ENCODE assay signal across 8 cellular contexts in genomic region chr12:120261951-120262851, GRCh38. TPM values are rescaled to one million over a fixed set of nuclear protein-coding genes. Genes with fewer than 3 reads are reported as not detected.
DNase-seq lines count a peak whose midpoint lies in the region; ATAC-seq, FAIRE-seq and TF ChIP-seq lines count a peak whose summit lies in the region.
"Had no signal": no experiment of that assay in that cellular context is flagged by ENCODE, and none has a peak within 500 bp of the region (broad histone marks: within the 10 kb centered on the region; RNA-seq: fewer than 3 reads in every experiment).

No MANE protein-coding gene starts in this region.

- 85% methylated on average over 6 of the region's 10 CpGs for WGBS in HepG2 (ENCODE audit: low lambda C conversion rate)

- H3K9me3 ChIP-seq in BLaER1: no peaks in the 10 kb centered on the region
- H3K9me3 ChIP-seq in HepG2 (ENCODE audit: low read length): no peaks in the 10 kb centered on the region

- no peaks in the 10 kb centered on the region for H3K9me3 Mint-ChIP-seq in activated CD4-positive, alpha-beta memory T cell treated with anti-CD3 and anti-CD28 coated beads for 36 hours

- TF ChIP-seq CTCF in HepG2 (CRISPR knock-in tag; IDR thresholded peaks at IDR 0.05): no peak

- TF ChIP-seq EP300 in HepG2 (IDR thresholded peaks at IDR 0.05; ENCODE audit: low read depth in 2 of 2, low read length in 2 of 2) (no peak), HepG2 (CRISPR knock-in tag; IDR thresholded peaks at IDR 0.05; ENCODE audit: borderline replicate concordance) (no peak)

- CTCF ChIA-PET in activated CD4-positive, alpha-beta memory T cell treated with anti-CD3 and anti-CD28 coated beads for 36 hours (lab: Charles Lee): interaction anchor here (1.1 to 11.4 kb wide), 6 partner anchors 10 to 61 kb away, joined by 4 to 614 read pairs (median 22); partner anchors contain the start of genes RNU4-2 and RPLP0
- CTCF ChIA-PET in HepG2 (lab: Yijun Ruan, JAX; ENCODE audit: low intra/inter-chr PET ratio, low total read pairs): no interaction called here

- peak overlapping the region; percentile 66 for H3K27ac Mint-ChIP-seq in activated CD4-positive, alpha-beta memory T cell treated with anti-CD3 and anti-CD28 coated beads for 36 hours

- FAIRE-seq in HepG2 (lab: Jason Lieb, UNC): no peak
- FAIRE-seq: endometrium, GM18507 had no signal

- H3K4me3 Mint-ChIP-seq in activated CD4-positive, alpha-beta memory T cell treated with anti-CD3 and anti-CD28 coated beads for 36 hours: peak overlapping the region; percentile 80

- peak; percentile 54 for DNase-seq in activated CD4-positive, alpha-beta memory T cell treated with anti-CD3 and anti-CD28 coated beads for 36 hours
- DNase-seq in HepG2 (ENCODE audit: low spot score) (no peak), retina (no peak), NCI-H1092 (lab: John Stamatoyannopoulos, UW) (no peak), NCI-H446 (lab: John Stamatoyannopoulos, UW) (no peak)

- no peak overlapping the region for H3K27ac ChIP-seq in BLaER1
- peak overlapping the region; percentile 13 for H3K27ac ChIP-seq in HepG2 (ENCODE audit: extremely low read length, insufficient read depth, low read length)

- no peak for ATAC-seq in HepG2

- H3K4me1 Mint-ChIP-seq in activated CD4-positive, alpha-beta memory T cell treated with anti-CD3 and anti-CD28 coated beads for 36 hours (ENCODE audit: low read depth): peaks cover 65% of the 10 kb centered on the region

- H4K20me1 ChIP-seq in BLaER1: peaks cover 70% of the 10 kb centered on the region
- H4K20me1 ChIP-seq in HepG2 (ENCODE audit: insufficient read depth, low read length): peaks cover 3% of the 10 kb centered on the region; the same call in 1 of the 2 replicates

- H3K27me3 Mint-ChIP-seq in activated CD4-positive, alpha-beta memory T cell treated with anti-CD3 and anti-CD28 coated beads for 36 hours: no peaks in the 10 kb centered on the region

- no peak overlapping the region for H2AFZ ChIP-seq in HepG2 (ENCODE audit: low read length)

- TF ChIP-seq RAD21 in HepG2 (CRISPR knock-in tag; IDR thresholded peaks at IDR 0.05): no peak

- peak overlapping the region; percentile 93 for H3K4me2 ChIP-seq in BLaER1
- peak overlapping the region; percentile 85 for H3K4me2 ChIP-seq in HepG2 (ENCODE audit: low read depth, low read length)

- POLR2A ChIA-PET in activated CD4-positive, alpha-beta memory T cell treated with anti-CD3 and anti-CD28 coated beads for 36 hours (lab: Charles Lee): interaction anchor here (0.6 to 3.3 kb wide), 11 partner anchors 12 to 282 kb away, joined by 3 to 26 read pairs (median 4); partner anchors contain the start of genes COX6A1, RNU4-1, RNU4-2 and RPLP0
- POLR2A ChIA-PET in HepG2 (lab: Yijun Ruan, JAX): interaction anchor here (0.6 to 13.4 kb wide), 7 partner anchors 23 to 145 kb away, joined by 3 to 265 read pairs (median 10); partner anchors contain the start of genes RAB35, RNU4-1, RNU4-2 and RPLP0

- intact Hi-C loops in activated CD4-positive, alpha-beta memory T cell treated with anti-CD3 and anti-CD28 coated beads for 36 hours (cut with micrococcal nuclease): loop anchor here (1.0 to 5.0 kb wide), 2 partner anchors 10 to 145 kb away; partner anchors contain the start of gene RAB35
- intact Hi-C loops in HepG2 (cut with micrococcal nuclease; ENCODE audit: unreplicated experiment): no loop called here

- H3K79me2 ChIP-seq in HepG2 (ENCODE audit: insufficient read depth, low read length): peaks cover 59% of the 10 kb centered on the region

- H3K4me1 ChIP-seq in BLaER1: peaks cover 41% of the 10 kb centered on the region
- peaks cover 90% of the 10 kb centered on the region for H3K4me1 ChIP-seq in HepG2 (ENCODE audit: insufficient read depth, low read length)

- no peak for TF ChIP-seq POLR2A in HepG2 (IDR thresholded peaks at IDR 0.05; ENCODE audit: insufficient read depth in 1 of 2, low read depth in 2 of 2, low read length in 2 of 2)

- in situ Hi-C loops in HepG2 (cut with HindIII; ENCODE audit: extremely low pct_ligation_motif_present, low pct_unique_long_range_greater_than_20kb): loop anchor here (10.0 kb wide), 1 partner anchor 47 kb away; no protein-coding TSS in a partner anchor

- H3K9ac ChIP-seq in BLaER1 (peak overlapping the region; percentile 15; the same call in 1 of the 2 replicates), HepG2 (ENCODE audit: insufficient read depth, low read depth, low read length) (no peak overlapping the region)

- H3K36me3 ChIP-seq in BLaER1 (no peaks in the 10 kb centered on the region), HepG2 (replicated peaks in 1 of 2; ENCODE audit: control insufficient read depth in 1 of 2, insufficient read depth in 2 of 2, low read length in 2 of 2) (no peaks in the 10 kb centered on the region; a peak in 2 of 5 replicates)

- BruUV-seq in HepG2 (replicated peaks; lab: Mats Ljungman, UMichigan): no TSS peak

- H3K4me3 ChIP-seq in BLaER1: no peak overlapping the region
- H3K4me3 ChIP-seq in HepG2 (replicated peaks in 1 of 3; ENCODE audit: insufficient read depth in 1 of 3, low read depth in 2 of 3, low read length in 3 of 3): peak overlapping the region in 1 of 3 experiments; percentile 45; a peak in 2 of 6 replicates

- no peaks in the 10 kb centered on the region for H3K36me3 Mint-ChIP-seq in activated CD4-positive, alpha-beta memory T cell treated with anti-CD3 and anti-CD28 coated beads for 36 hours

- peaks cover 7% of the 10 kb centered on the region; the same call in 1 of the 2 replicates for H3K27me3 ChIP-seq in BLaER1
- H3K27me3 ChIP-seq in HepG2 (ENCODE audit: control insufficient read depth in 1 of 2, insufficient read depth in 2 of 2, low read length in 2 of 2): no peaks in the 10 kb centered on the region

RNA-seq across cellular contexts. Expression of gene PXN, which starts 3.3 kb away (rescaled TPM):
- total RNA-seq in activated CD4-positive, alpha-beta memory T cell treated with anti-CD3 and anti-CD28 coated beads for 36 hours: 10 to 100 TPM; 74.0 to 75.0 TPM
- 13.6 and 14.2 TPM in 2 replicates for total RNA-seq in HepG2 (2016; rRNA removed; fragmentation: Illumina TruSeq; extraction: Trizol)
- 2.8 and 2.9 TPM in 2 replicates for total RNA-seq in HepG2 (2016; cell fraction: cytosol; rRNA removed; fragmentation: Illumina TruSeq; extraction: Trizol; ENCODE audit: low read depth)
- 10.2 and 11.3 TPM in 2 replicates for total RNA-seq in HepG2 (2016; cell fraction: insoluble cytoplasmic fraction; rRNA removed; fragmentation: Illumina TruSeq; extraction: Trizol)
- 10.5 and 13.4 TPM in 2 replicates for total RNA-seq in HepG2 (2016; cell fraction: membrane; rRNA removed; fragmentation: Illumina TruSeq; extraction: Trizol)
- total RNA-seq in HepG2 (2016; cell fraction: nucleus; rRNA removed; fragmentation: Illumina TruSeq; extraction: Trizol): 10.6 and 14.0 TPM in 2 replicates
- polyA plus RNA-seq in HepG2 (2011; rRNA removed): 13.9 and 14.2 TPM in 2 replicates
- polyA plus RNA-seq in HepG2 (2011; cell fraction: cytosol; rRNA removed): 5.8 and 6.3 TPM in 2 replicates
- 34.5 and 43.7 TPM in 2 replicates for polyA plus RNA-seq in HepG2 (2011; cell fraction: nucleus; rRNA removed)
- 18.0 and 21.4 TPM in 2 replicates for polyA plus RNA-seq in HepG2 (2012)
- polyA plus RNA-seq in HepG2 (2016; cell fraction: cytosol; fragmentation: Illumina TruSeq; extraction: Trizol; ENCODE audit: low read depth): 3.3 and 3.4 TPM in 2 replicates
- 20.0 and 28.0 TPM in 2 replicates for polyA plus RNA-seq in HepG2 (2016; cell fraction: insoluble cytoplasmic fraction; fragmentation: Illumina TruSeq; extraction: Trizol; ENCODE audit: low read depth)
- 14.1 and 14.2 TPM in 2 replicates for polyA plus RNA-seq in HepG2 (2016; cell fraction: membrane; fragmentation: Illumina TruSeq; extraction: Trizol; ENCODE audit: low read depth)
- polyA plus RNA-seq in HepG2 (2016; cell fraction: nucleus; fragmentation: Illumina TruSeq; extraction: Trizol; ENCODE audit: insufficient read depth, low read depth): 43.9 and 49.3 TPM in 2 replicates
- 26.4 and 40.4 TPM in 2 replicates for polyA minus RNA-seq in HepG2 (2011; rRNA and poly(A)+ RNA removed; ENCODE audit: low replicate concordance)
- polyA minus RNA-seq in HepG2 (2011; cell fraction: cytosol; rRNA and poly(A)+ RNA removed): 6.4 and 8.2 TPM in 2 replicates
- 10.3 and 10.7 TPM in 2 replicates for polyA minus RNA-seq in HepG2 (2011; cell fraction: nucleus; rRNA and poly(A)+ RNA removed)

RNA-seq across cellular contexts. Expression of gene RNU4-2, which starts 29.5 kb away (rescaled TPM):
- total RNA-seq in activated CD4-positive, alpha-beta memory T cell treated with anti-CD3 and anti-CD28 coated beads for 36 hours: 1,000 to 10,000 TPM; 2,395 to 2,750 TPM
- 1,104 and 11,327 TPM in 2 replicates for total RNA-seq in HepG2 (2016; rRNA removed; fragmentation: Illumina TruSeq; extraction: Trizol)
- 75,622 and 87,357 TPM in 2 replicates for total RNA-seq in HepG2 (2016; cell fraction: cytosol; rRNA removed; fragmentation: Illumina TruSeq; extraction: Trizol; ENCODE audit: low read depth)
- 1,281 and 10,696 TPM in 2 replicates for total RNA-seq in HepG2 (2016; cell fraction: insoluble cytoplasmic fraction; rRNA removed; fragmentation: Illumina TruSeq; extraction: Trizol)
- 7,098 and 8,950 TPM in 2 replicates for total RNA-seq in HepG2 (2016; cell fraction: membrane; rRNA removed; fragmentation: Illumina TruSeq; extraction: Trizol)
- 36,023 and 40,311 TPM in 2 replicates for total RNA-seq in HepG2 (2016; cell fraction: nucleus; rRNA removed; fragmentation: Illumina TruSeq; extraction: Trizol)
- under 0.01 TPM in 2 replicates for polyA plus RNA-seq in HepG2 (2011; rRNA removed)
- under 0.01 TPM in 2 replicates for polyA plus RNA-seq in HepG2 (2011; cell fraction: cytosol; rRNA removed)
- polyA plus RNA-seq in HepG2 (2011; cell fraction: nucleus; rRNA removed): under 0.01 TPM in 2 replicates
- 161 and 363 TPM in 2 replicates for polyA plus RNA-seq in HepG2 (2012)
- 126 TPM in 1 of 2 replicates, not detected in the other for polyA plus RNA-seq in HepG2 (2016; cell fraction: cytosol; fragmentation: Illumina TruSeq; extraction: Trizol; ENCODE audit: low read depth)
- polyA plus RNA-seq in HepG2 (2016; cell fraction: insoluble cytoplasmic fraction; fragmentation: Illumina TruSeq; extraction: Trizol; ENCODE audit: low read depth): not detected in 2 replicates
- not detected in 2 replicates for polyA plus RNA-seq in HepG2 (2016; cell fraction: membrane; fragmentation: Illumina TruSeq; extraction: Trizol; ENCODE audit: low read depth)
- polyA plus RNA-seq in HepG2 (2016; cell fraction: nucleus; fragmentation: Illumina TruSeq; extraction: Trizol; ENCODE audit: insufficient read depth, low read depth): 46.8 TPM in 1 of 2 replicates, not detected in the other
- polyA minus RNA-seq in HepG2 (2011; rRNA and poly(A)+ RNA removed; ENCODE audit: low replicate concordance): under 0.01 TPM in 2 replicates
- 35,022 and 47,630 TPM in 2 replicates for polyA minus RNA-seq in HepG2 (2011; cell fraction: cytosol; rRNA and poly(A)+ RNA removed)
- under 0.01 TPM in 2 replicates for polyA minus RNA-seq in HepG2 (2011; cell fraction: nucleus; rRNA and poly(A)+ RNA removed)

RNA-seq across cellular contexts. Expression of gene RNU4-1, which starts 30.8 kb away (rescaled TPM):
- 1,000 to 10,000 TPM; 1,180 to 1,201 TPM for total RNA-seq in activated CD4-positive, alpha-beta memory T cell treated with anti-CD3 and anti-CD28 coated beads for 36 hours
- 623 and 7,407 TPM in 2 replicates for total RNA-seq in HepG2 (2016; rRNA removed; fragmentation: Illumina TruSeq; extraction: Trizol)
- total RNA-seq in HepG2 (2016; cell fraction: cytosol; rRNA removed; fragmentation: Illumina TruSeq; extraction: Trizol; ENCODE audit: low read depth): 43,967 and 49,615 TPM in 2 replicates
- total RNA-seq in HepG2 (2016; cell fraction: insoluble cytoplasmic fraction; rRNA removed; fragmentation: Illumina TruSeq; extraction: Trizol): 747 and 6,785 TPM in 2 replicates
- 4,501 and 5,797 TPM in 2 replicates for total RNA-seq in HepG2 (2016; cell fraction: membrane; rRNA removed; fragmentation: Illumina TruSeq; extraction: Trizol)
- 25,631 and 27,214 TPM in 2 replicates for total RNA-seq in HepG2 (2016; cell fraction: nucleus; rRNA removed; fragmentation: Illumina TruSeq; extraction: Trizol)
- polyA plus RNA-seq in HepG2 (2011; rRNA removed): not detected in 2 replicates
- polyA plus RNA-seq in HepG2 (2011; cell fraction: cytosol; rRNA removed): under 0.01 TPM in 2 replicates
- polyA plus RNA-seq in HepG2 (2011; cell fraction: nucleus; rRNA removed): under 0.01 TPM in 2 replicates
- 161 and 404 TPM in 2 replicates for polyA plus RNA-seq in HepG2 (2012)
- polyA plus RNA-seq in HepG2 (2016; cell fraction: cytosol; fragmentation: Illumina TruSeq; extraction: Trizol; ENCODE audit: low read depth): 58.8 TPM in 1 of 2 replicates, not detected in the other
- not detected in 2 replicates for polyA plus RNA-seq in HepG2 (2016; cell fraction: insoluble cytoplasmic fraction; fragmentation: Illumina TruSeq; extraction: Trizol; ENCODE audit: low read depth)
- not detected in 2 replicates for polyA plus RNA-seq in HepG2 (2016; cell fraction: membrane; fragmentation: Illumina TruSeq; extraction: Trizol; ENCODE audit: low read depth)
- polyA plus RNA-seq in HepG2 (2016; cell fraction: nucleus; fragmentation: Illumina TruSeq; extraction: Trizol; ENCODE audit: insufficient read depth, low read depth): 62.4 TPM in 1 of 2 replicates, not detected in the other
- under 0.01 TPM in 2 replicates for polyA minus RNA-seq in HepG2 (2011; rRNA and poly(A)+ RNA removed; ENCODE audit: low replicate concordance)
- 32,519 and 40,246 TPM in 2 replicates for polyA minus RNA-seq in HepG2 (2011; cell fraction: cytosol; rRNA and poly(A)+ RNA removed)
- under 0.01 TPM in 2 replicates for polyA minus RNA-seq in HepG2 (2011; cell fraction: nucleus; rRNA and poly(A)+ RNA removed)

RNA-seq across cellular contexts. Expression of gene SIRT4, which starts 39.9 kb away (rescaled TPM):
- 1 to 10 TPM; 1.8 to 2.0 TPM for total RNA-seq in activated CD4-positive, alpha-beta memory T cell treated with anti-CD3 and anti-CD28 coated beads for 36 hours
- 3.4 and 7.0 TPM in 2 replicates for total RNA-seq in HepG2 (2016; rRNA removed; fragmentation: Illumina TruSeq; extraction: Trizol)
- 1.7 and 1.8 TPM in 2 replicates for total RNA-seq in HepG2 (2016; cell fraction: cytosol; rRNA removed; fragmentation: Illumina TruSeq; extraction: Trizol; ENCODE audit: low read depth)
- total RNA-seq in HepG2 (2016; cell fraction: insoluble cytoplasmic fraction; rRNA removed; fragmentation: Illumina TruSeq; extraction: Trizol): 3.3 and 4.9 TPM in 2 replicates
- 1.4 and 1.9 TPM in 2 replicates for total RNA-seq in HepG2 (2016; cell fraction: membrane; rRNA removed; fragmentation: Illumina TruSeq; extraction: Trizol)
- 1.8 and 2.1 TPM in 2 replicates for total RNA-seq in HepG2 (2016; cell fraction: nucleus; rRNA removed; fragmentation: Illumina TruSeq; extraction: Trizol)
- polyA plus RNA-seq in HepG2 (2011; rRNA removed): 4.8 and 5.8 TPM in 2 replicates
- 4.1 and 5.0 TPM in 2 replicates for polyA plus RNA-seq in HepG2 (2011; cell fraction: cytosol; rRNA removed)
- 2.5 and 3.0 TPM in 2 replicates for polyA plus RNA-seq in HepG2 (2011; cell fraction: nucleus; rRNA removed)
- 4.1 and 6.6 TPM in 2 replicates for polyA plus RNA-seq in HepG2 (2012)
- polyA plus RNA-seq in HepG2 (2016; cell fraction: cytosol; fragmentation: Illumina TruSeq; extraction: Trizol; ENCODE audit: low read depth): 0.69 and 0.86 TPM in 2 replicates
- 4.5 and 4.9 TPM in 2 replicates for polyA plus RNA-seq in HepG2 (2016; cell fraction: insoluble cytoplasmic fraction; fragmentation: Illumina TruSeq; extraction: Trizol; ENCODE audit: low read depth)
- 0.82 and 0.95 TPM in 2 replicates for polyA plus RNA-seq in HepG2 (2016; cell fraction: membrane; fragmentation: Illumina TruSeq; extraction: Trizol; ENCODE audit: low read depth)
- polyA plus RNA-seq in HepG2 (2016; cell fraction: nucleus; fragmentation: Illumina TruSeq; extraction: Trizol; ENCODE audit: insufficient read depth, low read depth): 2.4 and 2.7 TPM in 2 replicates
- polyA minus RNA-seq in HepG2 (2011; rRNA and poly(A)+ RNA removed; ENCODE audit: low replicate concordance): 0.91 and 4.7 TPM in 2 replicates
- polyA minus RNA-seq in HepG2 (2011; cell fraction: cytosol; rRNA and poly(A)+ RNA removed): 0.79 and 1.8 TPM in 2 replicates
- polyA minus RNA-seq in HepG2 (2011; cell fraction: nucleus; rRNA and poly(A)+ RNA removed): 2.3 and 3.9 TPM in 2 replicates
